Comparison of ENCODE assay signal across 8 cellular contexts in the genomic region with DNA sequence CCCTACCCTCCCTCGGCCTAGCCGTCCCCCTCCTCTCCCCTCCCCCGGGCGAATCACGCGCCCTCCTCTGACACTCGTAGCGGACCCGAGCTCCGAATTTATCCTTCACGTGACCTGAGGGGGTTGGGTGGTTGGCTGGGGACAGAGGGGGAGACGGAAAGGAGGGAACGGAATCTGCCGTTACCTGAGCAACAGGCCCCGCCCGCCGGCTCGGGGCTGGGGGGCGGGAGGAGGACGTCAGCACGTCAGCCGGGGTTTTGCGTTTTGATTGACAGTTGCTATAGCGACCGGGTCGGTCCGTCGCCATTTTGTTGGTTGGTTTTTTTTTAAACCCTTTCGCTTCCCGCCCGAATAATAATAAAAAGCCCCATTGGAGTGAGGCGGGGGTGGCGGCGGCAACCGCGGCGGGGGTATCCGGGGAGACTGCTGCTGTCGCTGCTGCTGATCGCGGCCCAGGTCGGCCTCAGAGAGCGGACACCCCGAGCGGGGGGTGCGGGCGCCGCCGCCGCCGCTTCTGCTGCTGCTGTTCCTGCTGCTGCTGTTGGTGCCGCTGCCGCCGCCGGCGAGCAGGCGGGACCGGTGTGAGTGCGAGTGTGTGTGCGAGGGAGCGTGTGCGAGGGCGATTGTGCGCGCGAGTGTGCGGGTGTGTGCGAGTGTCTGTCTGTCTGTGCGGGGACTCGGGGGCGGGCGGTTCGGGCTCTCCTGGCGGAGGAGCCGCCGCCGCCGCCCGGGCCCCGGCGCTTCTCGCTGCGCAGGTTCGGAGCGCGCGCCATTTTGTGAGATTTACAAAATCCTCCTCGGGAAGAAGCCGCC. TPM values are rescaled to one million over a fixed set of nuclear protein-coding genes. Genes with fewer than 3 reads are reported as not detected.
DNase-seq lines count a peak whose midpoint lies in the region; ATAC-seq, FAIRE-seq and TF ChIP-seq lines count a peak whose summit lies in the region.

A gene (plus strand): TSS at position 286 of the 813 bp plus-strand sequence. CDS start 53,602 bp downstream, outside the sequence.

- ATAC-seq in GM21526 (IDR thresholded peaks at IDR 0.05; ENCODE audit: low FRiP score, unreplicated experiment) = peak; percentile 63

- peak; percentile 84 for DNase-seq in D721Med (ENCODE audit: insufficient read length, low spot score)
- peak; percentile 92 for DNase-seq in HuH-7.5 (ENCODE audit: low spot score)
- DNase-seq in OCI-LY7 (ENCODE audit: low spot score) = peak; percentile 98
- DNase-seq in activated T-cell treated with anti-CD3 and anti-CD28 coated beads for 1 hour (ENCODE audit: low read depth) = peak; percentile 98
- peak; percentile 99 for DNase-seq in endothelial cell of umbilical vein (ENCODE audit: low read depth, low spot score)
- DNase-seq in midbrain (lab: John Stamatoyannopoulos, UW) = peak; percentile 100
- peak; percentile 97 to 98 for DNase-seq in stimulated activated CD8-positive, alpha-beta memory T cell treated with anti-CD3 and anti-CD28 coated beads, Interleukin-2, amount 100 ng/mL, for 1 hour (ENCODE audit: low read depth in 2 of 2)

- H2AFZ ChIP-seq in OCI-LY7 (ENCODE audit: low read length) (peak within 1 kb of the TSS; percentile 57), endothelial cell of umbilical vein (ENCODE audit: low read depth, low read length) (peak within 1 kb of the TSS; percentile 7)

- TF ChIP-seq POLR2A in endothelial cell of umbilical vein (IDR thresholded peaks at IDR 0.05; ENCODE audit: low read depth, low read length) = no peak

- POLR2A ChIA-PET in OCI-LY7 (lab: Charles Lee) (interaction anchor here (0.6 to 0.7 kb wide), 3 partner anchors 19 to 100 kb away, joined by 3 read pairs; a partner anchor contains a TSS), endothelial cell of umbilical vein (lab: Charles Lee) (interaction anchor here (2.5 kb wide), 1 partner anchor 99 kb away, joined by 11 read pairs; a partner anchor contains a TSS)

- CTCF ChIA-PET in OCI-LY7 (lab: Charles Lee; ENCODE audit: unreplicated experiment) = interaction anchor here (0.6 kb wide), 1 partner anchor 12 kb away, joined by 3 read pairs; no protein-coding TSS in a partner anchor
- CTCF ChIA-PET in endothelial cell of umbilical vein (lab: Charles Lee) = interaction anchor here (1.0 to 2.8 kb wide), 5 partner anchors 28 to 197 kb away, joined by 3 to 8 read pairs (median 4); no protein-coding TSS in a partner anchor

- intact Hi-C loops in OCI-LY7 (cut with micrococcal nuclease; ENCODE audit: unreplicated experiment) (loop anchor here (1.0 to 10.0 kb wide), 6 partner anchors 96 to 1818 kb away; a partner anchor contains a TSS), endothelial cell of umbilical vein (cut with micrococcal nuclease) (loop anchor here (1.0 to 5.0 kb wide), 7 partner anchors 8 to 293 kb away; a partner anchor contains a TSS)

- H3K4me2 ChIP-seq in OCI-LY7 (ENCODE audit: low read length) (peak within 1 kb of the TSS; percentile 93), endothelial cell of umbilical vein (ENCODE audit: insufficient read depth, low read length) (peak within 1 kb of the TSS; percentile 95)

- BruUV-seq in OCI-LY7 (replicated peaks; lab: Mats Ljungman, UMichigan) (no TSS peak), endothelial cell of umbilical vein (replicated peaks; lab: Mats Ljungman, UMichigan) (TSS peak; percentile 2)

- H3K9me1 ChIP-seq in endothelial cell of umbilical vein (replicated peaks; ENCODE audit: control insufficient read depth, extremely low read depth, insufficient read depth, low read length) = no peaks in the 10 kb centered on the region

- H3K9me2 ChIP-seq in OCI-LY7 (ENCODE audit: insufficient read depth, low read length) = no peaks in the 10 kb centered on the region

- peaks cover 11% of the 10 kb centered on the region for H3K36me3 ChIP-seq in OCI-LY7 (ENCODE audit: insufficient read depth, low read length)
- H3K36me3 ChIP-seq in endothelial cell of umbilical vein (ENCODE audit: control insufficient read depth in 2 of 2, extremely low read depth in 1 of 2, insufficient read depth in 2 of 2, low read length in 2 of 2) = no peaks in the 10 kb centered on the region

- H3K27ac ChIP-seq in OCI-LY7 (ENCODE audit: low read depth, low read length, poor library complexity, severe bottlenecking) (peak within 1 kb of the TSS; percentile 90), endothelial cell of umbilical vein (ENCODE audit: insufficient read depth, low read depth, low read length) (peak within 1 kb of the TSS; percentile 95)

- H3K79me2 ChIP-seq in OCI-LY7 (ENCODE audit: insufficient read depth, low read depth, low read length) = peaks cover 50% of the 10 kb centered on the region
- peaks cover 51% of the 10 kb centered on the region for H3K79me2 ChIP-seq in endothelial cell of umbilical vein (ENCODE audit: control insufficient read depth, insufficient read depth, low read length)

- H3K9ac ChIP-seq in endothelial cell of umbilical vein (replicated peaks; ENCODE audit: extremely low read depth, insufficient read depth, low read length) = peak within 1 kb of the TSS; percentile 98

- TF ChIP-seq CTCF in D721Med (IDR thresholded peaks at IDR 0.05; ENCODE audit: insufficient read depth, missing control alignments) (no peak), OCI-LY7 (conservative IDR thresholded peaks at IDR 0.05; ENCODE audit: low read length) (no peak), endothelial cell of umbilical vein (IDR thresholded peaks at IDR 0.05; ENCODE audit: extremely low read depth in 1 of 2, insufficient read depth in 1 of 2, low read depth in 1 of 2, low read length in 2 of 2) (peak in 1 of 2 donors; percentile 10)

- H4K20me1 ChIP-seq in OCI-LY7 (ENCODE audit: insufficient read depth, low read length) (peaks cover 38% of the 10 kb centered on the region), endothelial cell of umbilical vein (replicated peaks; ENCODE audit: control insufficient read depth, extremely low read depth, insufficient read depth, low read length) (no peaks in the 10 kb centered on the region)

- H3K4me1 ChIP-seq in OCI-LY7 (ENCODE audit: insufficient read depth, low read length, poor library complexity, severe bottlenecking) (peaks cover 38% of the 10 kb centered on the region), endothelial cell of umbilical vein (ENCODE audit: control insufficient read depth, extremely low read depth, insufficient read depth, low read length) (peaks cover 39% of the 10 kb centered on the region)

- H3K9me3 ChIP-seq in OCI-LY7 (ENCODE audit: low read length) (no peaks in the 10 kb centered on the region), endothelial cell of umbilical vein (replicated peaks; ENCODE audit: control insufficient read depth, insufficient read depth, low read length) (no peaks in the 10 kb centered on the region)

- no peaks in the 10 kb centered on the region for H3K27me3 ChIP-seq in endothelial cell of umbilical vein (ENCODE audit: control insufficient read depth in 2 of 2, insufficient read depth in 2 of 2, low read length in 2 of 2)

- dilution Hi-C loops in endothelial cell of umbilical vein (cut with MboI; ENCODE audit: extremely low pct_ligation_motif_present, low sequenced_read_pairs) = no loop called here

- FAIRE-seq in D721Med (lab: Jason Lieb, UNC) = no peak
- FAIRE-seq in endothelial cell of umbilical vein (lab: Jason Lieb, UNC) = peak; percentile 76

- H3K4me3 ChIP-seq in OCI-LY7 (ENCODE audit: low read depth, low read length, poor library complexity, severe bottlenecking) (peak within 1 kb of the TSS; percentile 86), endothelial cell of umbilical vein (replicated peaks in 1 of 3; ENCODE audit: insufficient read depth in 1 of 3, low read depth in 1 of 3, low read length in 3 of 3) (peak within 1 kb of the TSS; percentile 89 to 94 (median 93))

TF ChIP-seq in endothelial cell of umbilical vein, 7 proteins besides CTCF, POLR2A, EP300 and RAD21:
- TF ChIP-seq MYC (IDR thresholded peaks at IDR 0.05; ENCODE audit: low read depth, low read length) = no peak
- TF ChIP-seq, protein P1, sequence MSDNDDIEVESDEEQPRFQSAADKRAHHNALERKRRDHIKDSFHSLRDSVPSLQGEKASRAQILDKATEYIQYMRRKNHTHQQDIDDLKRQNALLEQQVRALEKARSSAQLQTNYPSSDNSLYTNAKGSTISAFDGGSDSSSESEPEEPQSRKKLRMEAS (IDR thresholded peaks at IDR 0.05; ENCODE audit: insufficient read depth, insufficient read length) = peak; percentile 99
- TF ChIP-seq JUN (IDR thresholded peaks at IDR 0.05; ENCODE audit: borderline replicate concordance, insufficient read depth, insufficient read length, low read depth) = no peak
- no peak for TF ChIP-seq POLR2AphosphoS5 (IDR thresholded peaks at IDR 0.05; ENCODE audit: insufficient read depth, low read depth, low read length)
- TF ChIP-seq GATA2 (IDR thresholded peaks at IDR 0.05; ENCODE audit: insufficient read depth, insufficient read length, low read depth, low read length) = no peak

RNA-seq across cellular contexts. Expression of the gene that starts here (rescaled TPM):
- 46.3 and 58.4 TPM in 2 replicates for total RNA-seq in OCI-LY7 (2014; rRNA removed; shearing (Covaris generic))
- total RNA-seq in OCI-LY7 (2022) (65.1 and 67.1 TPM in 2 replicates), endothelial cell of umbilical vein (51.8 TPM in 2 replicates)
- 53.7 and 56.5 TPM in 2 replicates for polyA plus RNA-seq in endothelial cell of umbilical vein
- polyA plus RNA-seq in endothelial cell of umbilical vein (2011; cell fraction: cytosol; rRNA removed) = 26.4 and 27.6 TPM in 2 replicates
- 170 and 171 TPM in 2 replicates for polyA plus RNA-seq in endothelial cell of umbilical vein (2011; cell fraction: nucleus; rRNA removed)
- 19.3 and 21.1 TPM in 2 replicates for polyA plus RNA-seq in endothelial cell of umbilical vein (2012)
- polyA minus RNA-seq in endothelial cell of umbilical vein = 159 and 164 TPM in 2 replicates
- 50.5 TPM for polyA minus RNA-seq in endothelial cell of umbilical vein (2011; cell fraction: cytosol; rRNA and poly(A)+ RNA removed)
- 174 and 262 TPM in 2 replicates for polyA minus RNA-seq in endothelial cell of umbilical vein (2011; cell fraction: nucleus; rRNA and poly(A)+ RNA removed)

Comparison
In these comparisons a context has a peak if more than half of its experiments do, and no peak if none do; other contexts are left out.
1. Peak in every context shown above with its lines: DNase-seq, ATAC-seq, H3K4me3 ChIP-seq and H3K27ac ChIP-seq.